2 cellular contexts compared by ENCODE assay signal in the genomic region with DNA sequence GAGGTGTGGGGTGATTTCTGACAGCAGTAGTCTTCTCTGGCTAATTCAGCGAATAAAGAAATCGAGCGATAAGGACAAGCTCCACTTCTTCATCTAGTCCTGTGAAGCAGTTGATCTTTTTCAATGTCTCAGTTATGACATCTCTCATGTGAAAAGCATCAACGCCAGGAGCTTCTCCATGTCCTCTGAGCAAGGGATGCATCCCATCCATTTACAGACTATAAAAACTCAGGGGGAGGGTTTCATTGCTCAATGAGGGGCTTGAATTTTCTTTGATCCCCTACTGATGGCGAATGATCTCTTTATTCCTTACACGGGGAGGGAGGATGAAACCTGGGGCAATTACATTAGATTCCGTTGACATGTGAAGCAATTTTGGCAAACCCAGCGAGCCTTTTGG.
TF ChIP-seq lines count a peak whose summit lies in the region.

No MANE protein-coding gene starts in this region.

TF ChIP-seq in SK-N-SH treated with all-trans-retinoic acid at 6 μM for 48 hours, 23 proteins besides CTCF, POLR2A, EP300 and RAD21 (continued from another document):
- TF ChIP-seq, protein P1, sequence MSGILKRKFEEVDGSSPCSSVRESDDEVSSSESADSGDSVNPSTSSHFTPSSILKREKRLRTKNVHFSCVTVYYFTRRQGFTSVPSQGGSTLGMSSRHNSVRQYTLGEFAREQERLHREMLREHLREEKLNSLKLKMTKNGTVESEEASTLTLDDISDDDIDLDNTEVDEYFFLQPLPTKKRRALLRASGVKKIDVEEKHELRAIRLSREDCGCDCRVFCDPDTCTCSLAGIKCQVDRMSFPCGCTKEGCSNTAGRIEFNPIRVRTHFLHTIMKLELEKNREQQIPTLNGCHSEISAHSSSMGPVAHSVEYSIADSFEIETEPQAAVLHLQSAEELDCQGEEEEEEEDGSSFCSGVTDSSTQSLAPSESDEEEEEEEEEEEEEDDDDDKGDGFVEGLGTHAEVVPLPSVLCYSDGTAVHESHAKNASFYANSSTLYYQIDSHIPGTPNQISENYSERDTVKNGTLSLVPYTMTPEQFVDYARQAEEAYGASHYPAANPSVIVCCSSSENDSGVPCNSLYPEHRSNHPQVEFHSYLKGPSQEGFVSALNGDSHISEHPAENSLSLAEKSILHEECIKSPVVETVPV (CRISPR knock-in tag; IDR thresholded peaks at IDR 0.05): no peak
- TF ChIP-seq, protein P2, sequence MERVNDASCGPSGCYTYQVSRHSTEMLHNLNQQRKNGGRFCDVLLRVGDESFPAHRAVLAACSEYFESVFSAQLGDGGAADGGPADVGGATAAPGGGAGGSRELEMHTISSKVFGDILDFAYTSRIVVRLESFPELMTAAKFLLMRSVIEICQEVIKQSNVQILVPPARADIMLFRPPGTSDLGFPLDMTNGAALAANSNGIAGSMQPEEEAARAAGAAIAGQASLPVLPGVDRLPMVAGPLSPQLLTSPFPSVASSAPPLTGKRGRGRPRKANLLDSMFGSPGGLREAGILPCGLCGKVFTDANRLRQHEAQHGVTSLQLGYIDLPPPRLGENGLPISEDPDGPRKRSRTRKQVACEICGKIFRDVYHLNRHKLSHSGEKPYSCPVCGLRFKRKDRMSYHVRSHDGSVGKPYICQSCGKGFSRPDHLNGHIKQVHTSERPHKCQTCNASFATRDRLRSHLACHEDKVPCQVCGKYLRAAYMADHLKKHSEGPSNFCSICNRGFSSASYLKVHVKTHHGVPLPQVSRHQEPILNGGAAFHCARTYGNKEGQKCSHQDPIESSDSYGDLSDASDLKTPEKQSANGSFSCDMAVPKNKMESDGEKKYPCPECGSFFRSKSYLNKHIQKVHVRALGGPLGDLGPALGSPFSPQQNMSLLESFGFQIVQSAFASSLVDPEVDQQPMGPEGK (CRISPR knock-in tag; IDR thresholded peaks at IDR 0.05; ENCODE audit: borderline replicate concordance): no peak
- TF ChIP-seq, protein P3, sequence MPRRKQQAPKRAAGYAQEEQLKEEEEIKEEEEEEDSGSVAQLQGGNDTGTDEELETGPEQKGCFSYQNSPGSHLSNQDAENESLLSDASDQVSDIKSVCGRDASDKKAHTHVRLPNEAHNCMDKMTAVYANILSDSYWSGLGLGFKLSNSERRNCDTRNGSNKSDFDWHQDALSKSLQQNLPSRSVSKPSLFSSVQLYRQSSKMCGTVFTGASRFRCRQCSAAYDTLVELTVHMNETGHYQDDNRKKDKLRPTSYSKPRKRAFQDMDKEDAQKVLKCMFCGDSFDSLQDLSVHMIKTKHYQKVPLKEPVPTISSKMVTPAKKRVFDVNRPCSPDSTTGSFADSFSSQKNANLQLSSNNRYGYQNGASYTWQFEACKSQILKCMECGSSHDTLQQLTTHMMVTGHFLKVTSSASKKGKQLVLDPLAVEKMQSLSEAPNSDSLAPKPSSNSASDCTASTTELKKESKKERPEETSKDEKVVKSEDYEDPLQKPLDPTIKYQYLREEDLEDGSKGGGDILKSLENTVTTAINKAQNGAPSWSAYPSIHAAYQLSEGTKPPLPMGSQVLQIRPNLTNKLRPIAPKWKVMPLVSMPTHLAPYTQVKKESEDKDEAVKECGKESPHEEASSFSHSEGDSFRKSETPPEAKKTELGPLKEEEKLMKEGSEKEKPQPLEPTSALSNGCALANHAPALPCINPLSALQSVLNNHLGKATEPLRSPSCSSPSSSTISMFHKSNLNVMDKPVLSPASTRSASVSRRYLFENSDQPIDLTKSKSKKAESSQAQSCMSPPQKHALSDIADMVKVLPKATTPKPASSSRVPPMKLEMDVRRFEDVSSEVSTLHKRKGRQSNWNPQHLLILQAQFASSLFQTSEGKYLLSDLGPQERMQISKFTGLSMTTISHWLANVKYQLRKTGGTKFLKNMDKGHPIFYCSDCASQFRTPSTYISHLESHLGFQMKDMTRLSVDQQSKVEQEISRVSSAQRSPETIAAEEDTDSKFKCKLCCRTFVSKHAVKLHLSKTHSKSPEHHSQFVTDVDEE (CRISPR knock-in tag; IDR thresholded peaks at IDR 0.05): no peak
- TF ChIP-seq PPARA (CRISPR knock-in tag; IDR thresholded peaks at IDR 0.05; ENCODE audit: borderline replicate concordance) (no peak), ZNF8 (CRISPR knock-in tag; IDR thresholded peaks at IDR 0.05) (no peak), CSDC2 (CRISPR knock-in tag; IDR thresholded peaks at IDR 0.05) (no peak), SNAI2 (CRISPR knock-in tag; IDR thresholded peaks at IDR 0.05) (no peak), BACH2 (CRISPR knock-in tag; IDR thresholded peaks at IDR 0.05; ENCODE audit: borderline replicate concordance) (no peak), ZNF565 (CRISPR knock-in tag; conservative IDR thresholded peaks at IDR 0.05; ENCODE audit: low read depth) (no peak), ARNTL (CRISPR knock-in tag; IDR thresholded peaks at IDR 0.05; ENCODE audit: borderline replicate concordance, low read depth) (no peak)
TF ChIP-seq in SK-N-SH treated with all-trans-retinoic acid at 6 μM for 48 hours: peak in this region for 0.

TF ChIP-seq in SK-N-SH, 30 proteins besides CTCF, POLR2A, EP300 and RAD21 (continued from another document):
- no peak for TF ChIP-seq ZBTB33 (IDR thresholded peaks at IDR 0.05; ENCODE audit: borderline replicate concordance, low read depth)
- TF ChIP-seq REST (IDR thresholded peaks at IDR 0.05; ENCODE audit: low read depth, low read length): no peak
TF ChIP-seq in SK-N-SH: peak in this region for 0.
